In the genomic region with DNA sequence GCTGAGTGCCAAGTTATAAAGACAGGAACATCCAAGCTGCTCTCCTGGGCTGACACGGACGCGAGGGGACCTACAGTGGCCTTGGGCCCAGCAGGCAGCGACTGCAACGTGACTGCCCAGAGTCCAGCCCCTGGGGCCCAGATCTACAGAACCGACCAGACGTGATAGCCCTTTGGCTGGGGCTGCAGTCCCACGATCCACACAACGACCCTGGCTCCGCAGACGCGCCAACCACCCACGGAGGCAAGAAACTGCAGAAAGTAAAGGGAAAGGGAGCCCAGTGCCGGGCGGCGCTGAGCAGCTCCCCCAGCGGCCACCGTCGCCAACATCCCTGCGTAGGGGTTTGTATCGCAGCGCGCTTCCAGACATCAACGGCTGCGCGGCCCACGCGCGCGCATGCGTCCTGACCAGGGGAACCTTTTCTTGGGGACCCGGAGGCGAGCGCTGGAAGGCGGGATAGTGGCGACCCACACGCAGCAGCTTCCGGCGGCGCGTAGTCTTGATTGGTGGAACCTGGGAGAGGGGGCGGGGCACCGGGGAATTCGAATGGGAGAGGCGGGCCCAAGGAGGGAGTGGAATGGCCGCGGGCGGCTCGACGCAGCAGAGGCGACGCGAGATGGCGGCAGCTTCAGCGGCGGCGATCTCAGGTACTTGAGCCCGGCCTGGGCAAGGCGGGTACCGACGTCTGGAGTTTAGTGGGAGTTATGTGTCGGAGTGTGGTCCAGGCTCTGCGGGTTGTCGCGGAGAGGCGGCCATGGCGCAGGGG, we compare ENCODE assay signal across 8 cellular contexts. TPM values are rescaled to one million over a fixed set of nuclear protein-coding genes. Genes with fewer than 3 reads are reported as not detected.
DNase-seq lines count a peak whose midpoint lies in the region; ATAC-seq and TF ChIP-seq lines count a peak whose summit lies in the region.

KIF22 (plus strand) TSS at position 569 of the 766 bp plus-strand sequence; CDS start at position 578, 9 bp downstream.

- H3K27me3 ChIP-seq in adrenal gland (no peaks in the 10 kb centered on the region), heart left ventricle (no peaks in the 10 kb centered on the region), upper lobe of left lung (no peaks in the 10 kb centered on the region)

- no peak for TF ChIP-seq EP300 in upper lobe of left lung (IDR thresholded peaks at IDR 0.05)

- peak within 1 kb of the TSS; percentile 44 to 71 (median 64) for H3K4me3 ChIP-seq in adrenal gland
- H3K4me3 ChIP-seq in heart left ventricle: peak within 1 kb of the TSS; percentile 50 to 94 (median 82)
- peak within 1 kb of the TSS; percentile 83 to 89 (median 86) for H3K4me3 ChIP-seq in upper lobe of left lung

- H3K4me1 ChIP-seq in adrenal gland (replicated peaks in 1 of 2) (peaks cover 16% of the 10 kb centered on the region in 2 donors), heart left ventricle (peaks cover 0 to 32% (median 17%) of the 10 kb centered on the region in 12 donors), upper lobe of left lung (peaks cover 16 to 26% (median 17%) of the 10 kb centered on the region in 4 donors)

- intact Hi-C loops in adrenal gland (cut with DNase I) (no loop called here), heart left ventricle (cut with DNase I) (loop anchor here in 5 of 10 donors (2.0 to 5.0 kb wide), 3 partner anchors 14 to 57 kb away; partner anchors contain the start of gene MVP (in 1 of the 5)), posterior cingulate gyrus (cut with DNase I) (loop anchor here (1.0 kb wide), 1 partner anchor 15 kb away; no protein-coding TSS in a partner anchor)

- H3K9me3 ChIP-seq in adrenal gland (replicated peaks in 1 of 3) (no peaks in the 10 kb centered on the region), heart left ventricle (no peaks in the 10 kb centered on the region), upper lobe of left lung (no peaks in the 10 kb centered on the region)

- ATAC-seq in HG02870 (IDR thresholded peaks at IDR 0.05; ENCODE audit: unreplicated experiment) (peak; percentile 89), heart left ventricle (peak; percentile 99), upper lobe of left lung (ENCODE audit: low FRiP score in 2 of 2) (peak; percentile 99)

- WGBS in adrenal gland, 4 donors: 0 to 1% (median 0%) methylated on average over 4 to 67 of the region's 67 CpGs
- WGBS in heart left ventricle, 4 donors: 0 to 1% (median 1%) methylated on average over 37 to 67 of the region's 67 CpGs
- WGBS in upper lobe of left lung, 2 donors: 0 to 1% methylated on average over 30 to 58 of the region's 67 CpGs

- in situ Hi-C loops in GM13976 (cut with MboI; ENCODE audit: low sequenced_read_pairs, unreplicated experiment): no loop called here

- DNase-seq in GM13976 (ENCODE audit: low spot score) (peak; percentile 100), NCI-H146 (lab: John Stamatoyannopoulos, UW) (peak; percentile 100), T-helper 1 cell (peak; percentile 99 to 100 (median 100)), adrenal gland (peak; percentile 99 to 100 (median 99)), heart left ventricle (peak; percentile 99 to 100 (median 100)), posterior cingulate gyrus (peak; percentile 98 to 100 (median 99)), upper lobe of left lung (peak; percentile 99 to 100)

- H3K36me3 ChIP-seq in adrenal gland (replicated peaks in 1 of 2): no peaks in the 10 kb centered on the region
- no peaks in the 10 kb centered on the region for H3K36me3 ChIP-seq in heart left ventricle
- H3K36me3 ChIP-seq in upper lobe of left lung: no peaks in the 10 kb centered on the region

- TF ChIP-seq CTCF in GM13976 (IDR thresholded peaks at IDR 0.05; ENCODE audit: borderline replicate concordance, control extremely low read depth, extremely low read depth, insufficient read depth, missing control alignments) (peak; percentile 85), adrenal gland (IDR thresholded peaks at IDR 0.05) (peak; percentile 52 to 81 (median 72)), heart left ventricle (IDR thresholded peaks at IDR 0.05) (peak; percentile 57 to 93 (median 68)), upper lobe of left lung (IDR thresholded peaks at IDR 0.05) (peak; percentile 56 to 94 (median 91))

- peak within 1 kb of the TSS; percentile 58 to 92 (median 84) for H3K27ac ChIP-seq in adrenal gland
- peak within 1 kb of the TSS; percentile 62 to 94 (median 90) for H3K27ac ChIP-seq in heart left ventricle
- H3K27ac ChIP-seq in upper lobe of left lung: peak within 1 kb of the TSS; percentile 89 to 93 (median 90)

- TF ChIP-seq POLR2A in adrenal gland (IDR thresholded peaks at IDR 0.05) (peak; percentile 57 to 87), heart left ventricle (IDR thresholded peaks at IDR 0.05) (peak in 1 of 2 donors; percentile 67), upper lobe of left lung (IDR thresholded peaks at IDR 0.05) (peak in 3 of 4 donors; percentile 28 to 87 (median 78))

RNA-seq across cellular contexts. Expression of gene KIF22, which starts in this region (rescaled TPM):
- total RNA-seq in adrenal gland (10 to 100 TPM in 7 of 8 donors, 1 to 10 TPM in 1; 8.8 to 30.7 (median 16.2) TPM), heart left ventricle (10 to 100 TPM; 16.8 to 40.8 (median 32.2) TPM), upper lobe of left lung (10 to 100 TPM in 5 of 6 donors, 1 to 10 TPM in 1; 9.1 to 43.5 (median 26.6) TPM)
- polyA plus RNA-seq in adrenal gland (100 to 1,000 TPM in 2 of 3 donors, 1 to 10 TPM in 1; 9.1 to 127 (median 112) TPM), heart left ventricle (10 to 100 TPM; 12.2 to 91.2 TPM)

Comparison
In these comparisons a context has a peak if more than half of its experiments do, and no peak if none do; other contexts are left out.
1. Peak in every context shown above with its lines: DNase-seq, ATAC-seq, H3K4me3 ChIP-seq and H3K27ac ChIP-seq.